In the genomic region with DNA sequence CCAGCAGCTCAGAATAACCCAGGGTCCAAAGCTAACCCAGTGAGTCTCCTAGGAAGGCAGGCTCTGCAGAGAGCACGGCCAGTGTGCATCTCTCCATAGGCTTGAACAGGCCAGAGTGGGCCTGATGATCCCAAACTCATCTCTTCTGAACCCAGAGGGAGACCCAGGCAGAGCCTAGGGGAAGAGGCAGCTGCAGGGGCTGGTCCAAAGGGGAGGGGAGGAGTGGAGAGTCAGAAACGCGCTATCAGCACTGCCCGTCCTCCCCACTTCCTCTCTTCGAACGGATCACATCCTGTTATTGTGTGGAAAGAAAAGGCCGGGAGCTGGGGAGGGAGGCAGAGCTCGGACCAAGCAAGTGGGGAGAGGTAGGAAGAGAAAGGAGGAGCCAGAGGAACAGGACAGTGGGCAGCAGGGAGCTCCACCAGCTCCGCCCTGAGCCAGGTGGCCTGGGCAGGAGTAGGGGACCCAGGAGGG, we compare ENCODE assay signal across 14 cellular contexts. TPM values are rescaled to one million over a fixed set of nuclear protein-coding genes. Genes with fewer than 3 reads are reported as not detected.
DNase-seq lines count a peak whose midpoint lies in the region; ATAC-seq, FAIRE-seq and TF ChIP-seq lines count a peak whose summit lies in the region.
"Had no signal": no experiment of that assay in that cellular context is flagged by ENCODE, and none has a peak within 500 bp of the region (broad histone marks: within the 10 kb centered on the region; RNA-seq: fewer than 3 reads in every experiment).

No MANE protein-coding gene starts in this region.

- TF ChIP-seq EP300 in K562 (IDR thresholded peaks at IDR 0.05; ENCODE audit: low read length), result peak; percentile 69; the same call in 1 of the 2 replicates

- H3K4me2 ChIP-seq in K562 (ENCODE audit: insufficient read depth, low read length), result peak overlapping the region; percentile 56; the same call in 1 of the 2 replicates
- H3K4me2 ChIP-seq: KMS-11 had no signal

- H3K4me3 ChIP-seq in K562 (no peak overlapping the region), skeletal muscle tissue (ENCODE audit: low read length in 3 of 3) (no peak overlapping the region), brain microvascular endothelial cell (ENCODE audit: low read depth, low read length) (no peak overlapping the region)

- no peak for TF ChIP-seq RAD21 in K562 (CRISPR knock-in tag; conservative IDR thresholded peaks at IDR 0.05 in 1 of 2, IDR thresholded peaks at IDR 0.05 in 1 of 2)

- 0 out of 2 replicates have a peak overlapping the region, but pooled peaks have one; percentile 8 for H2AFZ ChIP-seq in K562 (ENCODE audit: low read depth, low read length)

- peak; percentile 32; the same call in 1 of the 2 replicates for TF ChIP-seq POLR2A in K562 (conservative IDR thresholded peaks at IDR 0.05)

- intact Hi-C loops in K562 (cut with micrococcal nuclease), result no loop called here

- peaks cover 5% of the 10 kb centered on the region for H3K9me1 ChIP-seq in K562 (ENCODE audit: control insufficient read depth, insufficient read depth, low read length)

- no TSS peak for BruUV-seq in K562 (replicated peaks; lab: Mats Ljungman, UMichigan)

- ATAC-seq in K562, result peak; percentile 59

- CTCF ChIA-PET in K562 (lab: Yijun Ruan, JAX; ENCODE audit: low intra/inter-chr PET ratio), result no interaction called here

- POLR2A ChIA-PET in K562 (lab: Yijun Ruan, JAX), result interaction anchor here (0.5 to 7.7 kb wide), 15 partner anchors 9 to 406 kb away, joined by 3 to 80 read pairs (median 4); no protein-coding TSS in a partner anchor

- in situ Hi-C loops in K562 (cut with MboI), result no loop called here
- in situ Hi-C loops in brain microvascular endothelial cell (cut with HindIII; ENCODE audit: low pct_ligation_motif_present, low sequenced_read_pairs), result no loop called here

- peak overlapping the region; percentile 55 for H3K27ac ChIP-seq in K562 (ENCODE audit: extremely low read depth, low read depth, low read length)
- peak overlapping the region; percentile 30 for H3K27ac ChIP-seq in skeletal muscle tissue (ENCODE audit: low read depth, low read length)
- no peak overlapping the region for H3K27ac ChIP-seq in brain microvascular endothelial cell
- H3K27ac ChIP-seq: epithelial cell of prostate, KMS-11, RWPE1 had no signal

- H3K9me3 ChIP-seq in K562 (replicated peaks; ENCODE audit: control insufficient read depth, insufficient read depth, low read depth, low read length) (no peaks in the 10 kb centered on the region), skeletal muscle tissue (ENCODE audit: control insufficient read depth in 3 of 3, low read length in 3 of 3) (no peaks in the 10 kb centered on the region)

- H3K36me3 ChIP-seq in K562 (ENCODE audit: control insufficient read depth, insufficient read depth, low read length) (peaks cover 41% of the 10 kb centered on the region), skeletal muscle tissue (ENCODE audit: control insufficient read depth in 3 of 3, insufficient read depth in 3 of 3, low read length in 3 of 3) (no peaks in the 10 kb centered on the region), brain microvascular endothelial cell (replicated peaks) (no peaks in the 10 kb centered on the region)

- H3K79me2 ChIP-seq in K562 (ENCODE audit: control insufficient read depth, insufficient read depth, low read length), result peaks cover 4% of the 10 kb centered on the region; the same call in 1 of the 3 replicates

- peak; percentile 46 for FAIRE-seq in K562 (lab: Jason Lieb, UNC)
- FAIRE-seq: TTC549 had no signal

- H4K20me1 ChIP-seq in K562 (replicated peaks; ENCODE audit: control insufficient read depth, insufficient read depth, low read length), result 0 out of 2 replicates have a peak, but pooled peaks cover 9% of the 10 kb centered on the region

- H3K4me1 ChIP-seq in K562 (replicated peaks in 1 of 2; ENCODE audit: control insufficient read depth in 2 of 2, insufficient read depth in 2 of 2, low read length in 2 of 2), result peaks cover 49 to 57% of the 10 kb centered on the region in 2 experiments
- H3K4me1 ChIP-seq in skeletal muscle tissue (ENCODE audit: control insufficient read depth in 3 of 3, insufficient read depth in 3 of 3, low read length in 3 of 3), result peaks cover 0 to 8% (median 5%) of the 10 kb centered on the region in 3 donors

- no peaks in the 10 kb centered on the region for H3K27me3 ChIP-seq in K562 (ENCODE audit: control insufficient read depth in 2 of 2, insufficient read depth in 2 of 2, low read length in 2 of 2)
- peaks cover 11 to 19% (median 17%) of the 10 kb centered on the region in 3 donors for H3K27me3 ChIP-seq in skeletal muscle tissue (ENCODE audit: control insufficient read depth in 3 of 3, insufficient read depth in 3 of 3, low read length in 3 of 3)
- no peaks in the 10 kb centered on the region for H3K27me3 ChIP-seq in brain microvascular endothelial cell (replicated peaks)

- DNase-seq in Kasumi-1 (lab: John Stamatoyannopoulos, UW) (peak; percentile 66), K562 (ENCODE audit: extremely low read depth in 1 of 4, low spot score in 3 of 4) (peak; percentile 58 to 82 (median 66)), left kidney (ENCODE audit: low read depth, low spot score) (peak; percentile 39), brain microvascular endothelial cell (no peak), NCI-H524 (lab: John Stamatoyannopoulos, UW) (no peak), glomerular visceral epithelial cell (ENCODE audit: extremely low spot score) (no peak)
- DNase-seq in activated CD4-positive, alpha-beta T cell treated with anti-CD3 and anti-CD28 coated beads, Interleukin-2, amount 50 U/mL, for 1 hour, result no peak
- DNase-seq: NCI-H2171; stimulated activated naive CD4-positive, alpha-beta T cell had no signal

- H3K9ac ChIP-seq in K562 (ENCODE audit: insufficient read depth in 1 of 2, low read depth in 2 of 2, low read length in 2 of 2) (peak overlapping the region; percentile 9 to 66; a peak in 2 of 4 replicates), skeletal muscle tissue (ENCODE audit: low read depth in 1 of 3, low read length in 3 of 3) (no peak overlapping the region)
- H3K9ac ChIP-seq: KMS-11 had no signal

- 16% methylated on average over 9 of the region's 9 CpGs for WGBS in K562 (ENCODE audit: insufficient coverage, low coverage, missing lambda C conversion rate)

- TF ChIP-seq CTCF in K562 (IDR thresholded peaks at IDR 0.05 in 2 of 3, conservative IDR thresholded peaks at IDR 0.05 in 1 of 3; ENCODE audit: insufficient read depth in 2 of 3, low read depth in 1 of 3, low read length in 3 of 3) (no peak), brain microvascular endothelial cell (IDR thresholded peaks at IDR 0.05; ENCODE audit: low read depth, low read length, missing control alignments) (no peak)

TF ChIP-seq in K562, 482 proteins besides CTCF, POLR2A, EP300 and RAD21 (continues in another document):
- TF ChIP-seq ZNF551 (CRISPR knock-in tag; IDR thresholded peaks at IDR 0.05), result no peak
- TF ChIP-seq HCFC1 (IDR thresholded peaks at IDR 0.05; ENCODE audit: low read depth, low read length), result no peak
- peak; percentile 24 for TF ChIP-seq POLR2B (IDR thresholded peaks at IDR 0.05; ENCODE audit: low read depth, partially characterized antibody)
- TF ChIP-seq KDM2B (CRISPR knock-in tag; IDR thresholded peaks at IDR 0.05), result no peak

RNA-seq across cellular contexts. Expression of gene TAL1, which starts 20.2 kb away (rescaled TPM):
- 80.8 and 102 TPM in 2 replicates for total RNA-seq in K562 (2011; cell fraction: chromatin; rRNA removed; ENCODE audit: low replicate concordance)
- 96.7 and 104 TPM in 2 replicates for total RNA-seq in K562 (2011; cell fraction: nucleolus; rRNA removed)
- total RNA-seq in K562 (2011; cell fraction: nucleoplasm; rRNA removed), result 105 and 124 TPM in 2 replicates
- 59.7 and 103 TPM in 2 replicates for total RNA-seq in K562 (2014; rRNA removed)
- 67.6 and 79.8 TPM in 2 replicates for total RNA-seq in K562 (2014; rRNA removed; fragmentation: Illumina TruSeq; extraction: Trizol)
- total RNA-seq in K562 (2015; rRNA removed; fragmentation: Illumina TruSeq; extraction: Trizol), result 63.5 and 68.1 TPM in 2 replicates
- total RNA-seq in K562 (2021), result 76.5 and 81.3 TPM in 2 replicates
- 51.1 and 53.3 TPM in 2 replicates for polyA plus RNA-seq in K562 (2011; rRNA removed)
- 34.3 and 44.4 TPM in 2 replicates for polyA plus RNA-seq in K562 (2011; cell fraction: cytosol; rRNA removed)
- polyA plus RNA-seq in K562 (2011; cell fraction: nucleus; rRNA removed), result 78.7 and 92.4 TPM in 2 replicates
- 53.0 and 55.6 TPM in 2 replicates for polyA plus RNA-seq in K562 (2012)
- polyA plus RNA-seq in K562 (2014; fragmentation: Illumina TruSeq; extraction: Trizol), result 72.3 and 106 TPM in 2 replicates
- 10 to 100 TPM; 18.5 to 22.9 TPM for polyA plus RNA-seq in K562 (2014; fragmentation: Nextera tagmentation; extraction: Ambion mirVana)
- 42.7 and 49.5 TPM in 2 replicates for polyA plus RNA-seq in K562 (2014; rRNA removed)
- 55.7 and 60.3 TPM in 2 replicates for polyA minus RNA-seq in K562 (2011; rRNA and poly(A)+ RNA removed)
- 37.3 and 64.4 TPM in 2 replicates for polyA minus RNA-seq in K562 (2011; cell fraction: cytosol; rRNA and poly(A)+ RNA removed)
- polyA minus RNA-seq in K562 (2011; cell fraction: nucleus; rRNA and poly(A)+ RNA removed), result 55.6 and 91.2 TPM in 2 replicates
- 3.1 TPM for total RNA-seq in skeletal muscle tissue

RNA-seq across cellular contexts. Expression of gene PDZK1IP1, which starts 22.0 kb away (rescaled TPM):
- 0.74 and 1.0 TPM in 2 replicates for total RNA-seq in K562 (2011; cell fraction: chromatin; rRNA removed; ENCODE audit: low replicate concordance)
- total RNA-seq in K562 (2011; cell fraction: nucleolus; rRNA removed), result 0.92 and 1.2 TPM in 2 replicates
- 1.1 and 1.2 TPM in 2 replicates for total RNA-seq in K562 (2011; cell fraction: nucleoplasm; rRNA removed)
- total RNA-seq in K562 (2014; rRNA removed) (0.33 and 0.59 TPM in 2 replicates), K562 (2014; rRNA removed; fragmentation: Illumina TruSeq; extraction: Trizol) (not detected in 2 replicates), K562 (2015; rRNA removed; fragmentation: Illumina TruSeq; extraction: Trizol) (not detected in 2 replicates), K562 (2021) (0.33 and 0.49 TPM in 2 replicates), skeletal muscle tissue (not detected)
- polyA plus RNA-seq in K562 (2011; rRNA removed) (0.17 and 0.64 TPM in 2 replicates), K562 (2014; fragmentation: Illumina TruSeq; extraction: Trizol) (0.32 and 0.68 TPM in 2 replicates), K562 (2014; fragmentation: Nextera tagmentation; extraction: Ambion mirVana) (under 1 TPM; 0.45 to 0.55 TPM), K562 (2014; rRNA removed) (0.32 and 0.53 TPM in 2 replicates)
- polyA plus RNA-seq in K562 (2011; cell fraction: cytosol; rRNA removed), result 0.68 and 1.0 TPM in 2 replicates
- polyA plus RNA-seq in K562 (2011; cell fraction: nucleus; rRNA removed), result 0.73 and 1.3 TPM in 2 replicates
- polyA plus RNA-seq in K562 (2012), result 0.48 and 0.66 TPM in 2 replicates
- polyA minus RNA-seq in K562 (2011; rRNA and poly(A)+ RNA removed), result not detected in 2 replicates
- polyA minus RNA-seq in K562 (2011; cell fraction: cytosol; rRNA and poly(A)+ RNA removed), result not detected in 2 replicates
- not detected in 2 replicates for polyA minus RNA-seq in K562 (2011; cell fraction: nucleus; rRNA and poly(A)+ RNA removed)

Comparison
In these comparisons a context has a peak if more than half of its experiments do, and no peak if none do; other contexts are left out.
1. DNase-seq: peak in Kasumi-1 (2 of 2), K562 (4 of 4) and left kidney (single experiment); none in brain microvascular endothelial cell (single experiment), activated CD4-positive, alpha-beta T cell treated with anti-CD3 and anti-CD28 coated beads, Interleukin-2, amount 50 U/mL, for 1 hour (single experiment), NCI-H524 (0 of 2) and glomerular visceral epithelial cell (single experiment).
2. H3K9ac ChIP-seq: peak in K562 (2 of 2); none in skeletal muscle tissue (0 of 3).
3. RNA of gene TAL1, which starts 20.2 kb away (total RNA-seq): 59.7 to 124 TPM in K562; 3.1 TPM in skeletal muscle tissue (single experiment); every median in the first group is over 10 times any median in the second.